ENCODE assay signal across 33 cellular contexts in the genomic region with DNA sequence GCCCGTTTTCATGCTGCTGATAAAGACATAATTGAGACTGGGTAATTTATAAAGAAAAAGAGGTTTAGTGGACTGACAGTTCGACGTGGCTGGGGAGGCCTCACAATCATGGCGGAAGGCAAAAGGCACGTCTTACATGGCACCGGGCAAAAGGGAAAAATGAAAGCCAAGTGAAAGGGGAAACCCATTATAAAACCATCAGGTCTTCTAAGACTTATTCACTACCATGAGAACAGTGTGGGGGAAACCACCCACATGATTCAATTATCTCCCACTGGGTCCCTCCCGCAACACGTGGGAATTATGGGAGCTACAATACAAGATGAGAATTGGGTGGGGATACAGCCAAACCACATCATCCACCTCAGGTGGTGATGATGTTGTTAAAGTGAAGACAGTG.
"Had no signal": no experiment of that assay in that cellular context is flagged by ENCODE, and none has a peak within 500 bp of the region (broad histone marks: within the 10 kb centered on the region; RNA-seq: fewer than 3 reads in every experiment).

No MANE protein-coding gene starts in this region.

- H3K4me3 Mint-ChIP-seq: activated CD4-positive, alpha-beta T cell treated with anti-CD3 and anti-CD28 coated beads, Interleukin-2, amount 10 ng/mL, durations not matched to agents 24 days and 14 days; activated naive CD4-positive, alpha-beta T cell treated with anti-CD3 and anti-CD28 coated beads, Interleukin-2, amount 10 ng/mL, durations not matched to agents 7 days and 5 days; activated naive CD8-positive, alpha-beta T cell; activated naive CD8-positive, alpha-beta T cell treated with anti-CD3 and anti-CD28 coated beads, Interleukin-2, amount 50 U/mL, for 24 hours; activated T-cell treated with anti-CD3 and anti-CD28 coated beads, Interleukin-2, amount 50 U/mL, for 4 hours had no signal

- H3K36me3 ChIP-seq: Peyer's patch had no signal

- H3K36me3 Mint-ChIP-seq: brain had no signal

- H3K4me3 ChIP-seq: Peyer's patch had no signal

- DNase-seq: activated CD4-positive, alpha-beta T cell treated with anti-CD3 and anti-CD28 coated beads, Interleukin-2, amount 10 ng/mL, durations not matched to agents 24 days and 14 days; activated CD4-positive, alpha-beta T cell treated with anti-CD3 and anti-CD28 coated beads, Interleukin-2, amount 50 U/mL, for 4 hours; activated CD8-positive, alpha-beta memory T cell treated with anti-CD3 and anti-CD28 coated beads, Interleukin-2, amount 50 U/mL, for 4 hours; activated effector memory CD4-positive, alpha-beta T cell treated with Interleukin-2 at 50 U/mL for 16 hours; activated naive CD4-positive, alpha-beta T cell treated with anti-CD3 and anti-CD28 coated beads, Interleukin-2, amount 10 ng/mL, durations not matched to agents 7 days and 5 days; activated naive CD8-positive, alpha-beta T cell treated with anti-CD3 and anti-CD28 coated beads, Interleukin-2, amount 50 U/mL, for 24 hours; activated T-cell treated with anti-CD3 and anti-CD28 coated beads for 4 hours; activated T-cell treated with anti-CD3 and anti-CD28 coated beads, Interleukin-2, amount 50 U/mL, for 4 hours; anterior cingulate cortex; central memory CD4-positive, alpha-beta T cell; NCI-H1092 treated with DMSO at 0.1 percent for 48 hours; NCI-H1417; NCI-H146; NCI-H187; NCI-H2029 treated with DMSO at 0.1 percent for 48 hours; NCI-H2107; NCI-H2171; NCI-H510A; NCI-H526; NCI-H748 treated with DMSO at 0.1 percent for 48 hours; NK-92 treated with Interleukin-12 subunit alpha and Interleukin-12 subunit beta, amount 100 ng/mL, for 24 hours; PC-3; Peyer's patch; RPMI8226; SIG-M5; SW 1271; T-helper 1 cell; T-helper 2 cell; T-helper 9 cell; WERI-Rb-1 had no signal

- H3K4me1 ChIP-seq: Peyer's patch had no signal

- ATAC-seq: activated naive CD8-positive, alpha-beta T cell treated with anti-CD3 and anti-CD28 coated beads, Interleukin-2, amount 50 U/mL, for 24 hours; activated T-cell treated with anti-CD3 and anti-CD28 coated beads, Interleukin-2, amount 50 U/mL, for 4 hours; PC-3 had no signal

- H3K9me3 Mint-ChIP-seq: activated CD4-positive, alpha-beta T cell treated with anti-CD3 and anti-CD28 coated beads, Interleukin-2, amount 10 ng/mL, durations not matched to agents 24 days and 14 days; activated naive CD4-positive, alpha-beta T cell treated with anti-CD3 and anti-CD28 coated beads, Interleukin-2, amount 10 ng/mL, durations not matched to agents 7 days and 5 days; activated naive CD8-positive, alpha-beta T cell treated with anti-CD3 and anti-CD28 coated beads, Interleukin-2, amount 50 U/mL, for 24 hours; activated T-cell treated with anti-CD3 and anti-CD28 coated beads, Interleukin-2, amount 50 U/mL, for 4 hours had no signal

- H3K27me3 ChIP-seq: Peyer's patch had no signal

- H3K27ac Mint-ChIP-seq: activated CD4-positive, alpha-beta T cell treated with anti-CD3 and anti-CD28 coated beads, Interleukin-2, amount 10 ng/mL, durations not matched to agents 24 days and 14 days; activated naive CD4-positive, alpha-beta T cell treated with anti-CD3 and anti-CD28 coated beads, Interleukin-2, amount 10 ng/mL, durations not matched to agents 7 days and 5 days; activated naive CD8-positive, alpha-beta T cell; activated naive CD8-positive, alpha-beta T cell treated with anti-CD3 and anti-CD28 coated beads, Interleukin-2, amount 50 U/mL, for 24 hours; brain had no signal

- H3K9me3 ChIP-seq: Peyer's patch had no signal

- FAIRE-seq: bronchial epithelial cell had no signal

- H3K27ac ChIP-seq: Peyer's patch, WERI-Rb-1 had no signal
